9 cellular contexts compared by ENCODE assay signal in the genomic region with DNA sequence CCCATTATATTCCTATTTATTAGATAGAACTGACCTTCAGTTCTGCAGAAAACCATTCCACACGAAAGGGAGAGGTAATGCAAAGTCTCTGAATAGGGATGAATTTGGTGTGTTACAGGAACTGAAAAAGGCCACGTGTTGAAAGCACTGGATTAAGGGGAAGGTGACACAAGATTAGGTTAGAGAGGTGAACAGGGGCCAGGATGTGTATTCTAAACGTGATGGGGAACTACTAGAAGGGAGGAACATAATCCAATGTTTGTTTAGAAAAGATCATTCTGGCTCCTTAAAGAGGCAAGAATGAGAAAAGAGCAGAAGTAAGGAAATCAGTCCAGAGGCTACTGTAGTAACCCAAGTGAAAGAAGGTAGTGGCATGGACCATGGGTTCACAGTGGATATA. TPM values are rescaled to one million over a fixed set of nuclear protein-coding genes. Genes with fewer than 3 reads are reported as not detected.
DNase-seq lines count a peak whose midpoint lies in the region; ATAC-seq and TF ChIP-seq lines count a peak whose summit lies in the region.
"Had no signal": no experiment of that assay in that cellular context is flagged by ENCODE, and none has a peak within 500 bp of the region (broad histone marks: within the 10 kb centered on the region; RNA-seq: fewer than 3 reads in every experiment).

No MANE protein-coding gene starts in this region.

- peaks cover 47% of the 10 kb centered on the region for H3K4me1 Mint-ChIP-seq in T-helper 2 cell treated with Interferon-gamma antibody and Interleukin-4, amounts not matched to agents 5 μg/mL and 100 μg/mL, for 36 hours (ENCODE audit: low read depth)
- H3K4me1 Mint-ChIP-seq in immature natural killer cell, result peaks cover 49 to 69% of the 10 kb centered on the region in 2 donors

- H3K9me3 Mint-ChIP-seq in T-helper 2 cell treated with Interferon-gamma antibody and Interleukin-4, amounts not matched to agents 5 μg/mL and 100 μg/mL, for 36 hours, result no peaks in the 10 kb centered on the region
- no peaks in the 10 kb centered on the region for H3K9me3 Mint-ChIP-seq in immature natural killer cell

- peak overlapping the region; percentile 94 for H3K27ac Mint-ChIP-seq in T-helper 2 cell treated with Interferon-gamma antibody and Interleukin-4, amounts not matched to agents 5 μg/mL and 100 μg/mL, for 36 hours
- peak overlapping the region; percentile 97 to 100 (median 99) for H3K27ac Mint-ChIP-seq in immature natural killer cell

- ATAC-seq in GM19395 (IDR thresholded peaks at IDR 0.05; ENCODE audit: unreplicated experiment) (no peak), GM19452 (IDR thresholded peaks at IDR 0.05; ENCODE audit: unreplicated experiment) (no peak), HG02642 (IDR thresholded peaks at IDR 0.05; ENCODE audit: poor library complexity, unreplicated experiment) (no peak)

- peak overlapping the region; percentile 91 for H3K4me3 Mint-ChIP-seq in T-helper 2 cell treated with Interferon-gamma antibody and Interleukin-4, amounts not matched to agents 5 μg/mL and 100 μg/mL, for 36 hours
- H3K4me3 Mint-ChIP-seq in immature natural killer cell, result peak overlapping the region; percentile 93 to 99 (median 96)

- DNase-seq in AG04449 (ENCODE audit: low read depth, low spot score) (no peak), GM12865 (ENCODE audit: low read depth) (peak; percentile 28), immature natural killer cell (no peak), NCI-H146 (lab: John Stamatoyannopoulos, UW) (no peak)
- no peak for DNase-seq in T-helper 2 cell treated with Interferon-gamma antibody and Interleukin-4, amounts not matched to agents 5 μg/mL and 100 μg/mL, for 36 hours (ENCODE audit: low spot score)
- DNase-seq: SHP77 had no signal

- CTCF ChIA-PET in AG04449 (lab: Yijun Ruan, JAX), result no interaction called here

- H3K27me3 Mint-ChIP-seq in T-helper 2 cell treated with Interferon-gamma antibody and Interleukin-4, amounts not matched to agents 5 μg/mL and 100 μg/mL, for 36 hours (ENCODE audit: low read depth), result no peaks in the 10 kb centered on the region
- H3K27me3 Mint-ChIP-seq in immature natural killer cell (ENCODE audit: low read depth in 3 of 3), result peaks cover 3 to 11% (median 4%) of the 10 kb centered on the region in 3 donors

- TF ChIP-seq CTCF in AG04449 (IDR thresholded peaks at IDR 0.05; ENCODE audit: insufficient read depth, low read length, missing control alignments) (no peak), GM12865 (IDR thresholded peaks at IDR 0.05; ENCODE audit: insufficient read depth, low read depth, low read length, missing control alignments) (no peak)

- POLR2A ChIA-PET in AG04449 (lab: Yijun Ruan, JAX), result no interaction called here

- H3K4me3 ChIP-seq in AG04449 (ENCODE audit: low read depth, low read length), result peak overlapping the region; percentile 93
- peak overlapping the region; percentile 81 for H3K4me3 ChIP-seq in GM12865 (ENCODE audit: low read depth, low read length)

- peaks cover 14% of the 10 kb centered on the region for H3K36me3 Mint-ChIP-seq in T-helper 2 cell treated with Interferon-gamma antibody and Interleukin-4, amounts not matched to agents 5 μg/mL and 100 μg/mL, for 36 hours (ENCODE audit: low read depth)
- H3K36me3 Mint-ChIP-seq in immature natural killer cell, result peaks cover 0 to 4% (median 0%) of the 10 kb centered on the region in 3 donors

RNA-seq across cellular contexts. Expression of gene ZKSCAN8, which starts 6.3 kb away (rescaled TPM):
- polyA plus RNA-seq in immature natural killer cell, result 1 to 10 TPM in 1 of 3 donors, under 1 TPM in 2; 0.22 to 1.8 (median 0.44) TPM

RNA-seq across cellular contexts. Expression of gene ZSCAN16, which starts 11.0 kb away (rescaled TPM):
- polyA plus RNA-seq in immature natural killer cell, result 10 to 100 TPM in 1 of 3 donors, 1 to 10 TPM in 2; 5.8 to 15.6 (median 9.3) TPM

RNA-seq across cellular contexts. Expression of gene ZNF165, which starts 55.0 kb away (rescaled TPM):
- under 1 TPM in 2 of 3 donors, not detected in 1; 0.35 to 0.39 TPM for polyA plus RNA-seq in immature natural killer cell
